ENCODE assay signal across 21 cellular contexts in genomic region chr15:95105229-95105628, GRCh38.
DNase-seq lines count a peak whose midpoint lies in the region; ATAC-seq, FAIRE-seq and TF ChIP-seq lines count a peak whose summit lies in the region.
"Had no signal": no experiment of that assay in that cellular context is flagged by ENCODE, and none has a peak within 500 bp of the region (broad histone marks: within the 10 kb centered on the region; RNA-seq: fewer than 3 reads in every experiment).

No MANE protein-coding gene starts in this region.

- no peak overlapping the region for H3K4me3 Mint-ChIP-seq in activated T-cell treated with anti-CD3 and anti-CD28 coated beads, Interleukin-2, amount 50 U/mL, for 72 hours
- H3K4me3 Mint-ChIP-seq: activated CD4-positive, alpha-beta T cell treated with anti-CD3 and anti-CD28 coated beads, Interleukin-2, amount 10 ng/mL, durations not matched to agents 24 days and 14 days; endodermal cell; T-cell had no signal

- no peaks in the 10 kb centered on the region for H3K27me3 Mint-ChIP-seq in activated T-cell treated with anti-CD3 and anti-CD28 coated beads, Interleukin-2, amount 50 U/mL, for 72 hours (ENCODE audit: low read depth)
- H3K27me3 Mint-ChIP-seq: activated CD4-positive, alpha-beta T cell treated with anti-CD3 and anti-CD28 coated beads, Interleukin-2, amount 10 ng/mL, durations not matched to agents 24 days and 14 days; progenitor cell of endocrine pancreas; T-cell had no signal

- H3K4me1 Mint-ChIP-seq in activated T-cell treated with anti-CD3 and anti-CD28 coated beads, Interleukin-2, amount 50 U/mL, for 72 hours (ENCODE audit: low read depth), result no peaks in the 10 kb centered on the region
- H3K4me1 Mint-ChIP-seq: activated CD4-positive, alpha-beta T cell treated with anti-CD3 and anti-CD28 coated beads, Interleukin-2, amount 10 ng/mL, durations not matched to agents 24 days and 14 days; endodermal cell; T-cell had no signal

- H3K27ac Mint-ChIP-seq in activated T-cell treated with anti-CD3 and anti-CD28 coated beads, Interleukin-2, amount 50 U/mL, for 72 hours, result no peak overlapping the region
- H3K27ac Mint-ChIP-seq: activated CD4-positive, alpha-beta T cell treated with anti-CD3 and anti-CD28 coated beads, Interleukin-2, amount 10 ng/mL, durations not matched to agents 24 days and 14 days; endodermal cell; progenitor cell of endocrine pancreas; T-cell had no signal

- peaks cover 2 to 5% of the 10 kb centered on the region in 2 donors for H3K9me3 Mint-ChIP-seq in activated T-cell treated with anti-CD3 and anti-CD28 coated beads, Interleukin-2, amount 50 U/mL, for 72 hours
- H3K9me3 Mint-ChIP-seq: activated CD4-positive, alpha-beta T cell treated with anti-CD3 and anti-CD28 coated beads, Interleukin-2, amount 10 ng/mL, durations not matched to agents 24 days and 14 days had no signal

- no peak for FAIRE-seq in HTR-8/SVneo (lab: Jason Lieb, UNC)
- FAIRE-seq: A204.1 had no signal

- H3K4me3 ChIP-seq in AG10803 (ENCODE audit: low read length) (no peak overlapping the region), brain microvascular endothelial cell (ENCODE audit: low read depth, low read length) (no peak overlapping the region)
- H3K4me3 ChIP-seq: gastrocnemius medialis had no signal

- in situ Hi-C loops in brain microvascular endothelial cell (cut with HindIII; ENCODE audit: low pct_ligation_motif_present, low sequenced_read_pairs), result no loop called here

- H3K36me3 ChIP-seq in brain microvascular endothelial cell (replicated peaks), result no peaks in the 10 kb centered on the region
- H3K36me3 ChIP-seq: gastrocnemius medialis had no signal

- ATAC-seq in activated T-cell treated with anti-CD3 and anti-CD28 coated beads, Interleukin-2, amount 50 U/mL, for 72 hours (replicated peaks in 1 of 2), result no peak
- no peak for ATAC-seq in HG03469 (IDR thresholded peaks at IDR 0.05; ENCODE audit: unreplicated experiment)
- ATAC-seq in GM21717 (IDR thresholded peaks at IDR 0.05; ENCODE audit: unreplicated experiment), result no peak
- ATAC-seq: gastrocnemius medialis, T-cell had no signal

- peak overlapping the region; percentile 22 for H3K27ac ChIP-seq in brain microvascular endothelial cell
- H3K27ac ChIP-seq: C4-2B, gastrocnemius medialis had no signal

- DNase-seq in AG10803 (ENCODE audit: low read depth) (peak; percentile 78), HTR-8/SVneo (ENCODE audit: insufficient read length, low spot score) (peak; percentile 14), brain microvascular endothelial cell (peak; percentile 75), kidney glomerular epithelial cell (lab: John Stamatoyannopoulos, UW) (peak; percentile 26)
- DNase-seq in activated CD4-positive, alpha-beta T cell treated with anti-CD3 and anti-CD28 coated beads for 1 hour, result no peak
- no peak for DNase-seq in activated T-cell treated with anti-CD3 and anti-CD28 coated beads, Interleukin-2, amount 50 U/mL, for 72 hours
- DNase-seq: activated CD4-positive, alpha-beta T cell treated with anti-CD3 and anti-CD28 coated beads, Interleukin-2, amount 10 ng/mL, durations not matched to agents 24 days and 14 days; activated effector memory CD4-positive, alpha-beta T cell treated with anti-CD3 and anti-CD28 coated beads, Interleukin-2, amount 50 U/mL, for 16 hours; DMS153; endodermal cell; gastrocnemius medialis; NCI-H1092 treated with DMSO at 0.1 percent for 48 hours; NCI-H2081; NCI-H524 treated with DMSO at 0.1 percent for 48 hours; SHP77; T-cell had no signal

- no peaks in the 10 kb centered on the region for H3K36me3 Mint-ChIP-seq in activated T-cell treated with anti-CD3 and anti-CD28 coated beads, Interleukin-2, amount 50 U/mL, for 72 hours (ENCODE audit: insufficient read depth in 2 of 2)
- H3K36me3 Mint-ChIP-seq: T-cell had no signal

- no peak for TF ChIP-seq CTCF in AG10803 (conservative IDR thresholded peaks at IDR 0.05; ENCODE audit: low read length)
- TF ChIP-seq CTCF in brain microvascular endothelial cell (IDR thresholded peaks at IDR 0.05; ENCODE audit: low read depth, low read length, missing control alignments), result no peak

- H3K27me3 ChIP-seq in brain microvascular endothelial cell (replicated peaks), result no peaks in the 10 kb centered on the region
- H3K27me3 ChIP-seq: gastrocnemius medialis had no signal

Comparison
In these comparisons a context has a peak if more than half of its experiments do, and no peak if none do; other contexts are left out.
1. DNase-seq: peak in AG10803 (single experiment), HTR-8/SVneo (single experiment), brain microvascular endothelial cell (single experiment) and kidney glomerular epithelial cell (single experiment); none in activated CD4-positive, alpha-beta T cell treated with anti-CD3 and anti-CD28 coated beads for 1 hour (single experiment) and activated T-cell treated with anti-CD3 and anti-CD28 coated beads, Interleukin-2, amount 50 U/mL, for 72 hours (0 of 2).